Comparison of ENCODE assay signal across 18 cellular contexts in the genomic region with DNA sequence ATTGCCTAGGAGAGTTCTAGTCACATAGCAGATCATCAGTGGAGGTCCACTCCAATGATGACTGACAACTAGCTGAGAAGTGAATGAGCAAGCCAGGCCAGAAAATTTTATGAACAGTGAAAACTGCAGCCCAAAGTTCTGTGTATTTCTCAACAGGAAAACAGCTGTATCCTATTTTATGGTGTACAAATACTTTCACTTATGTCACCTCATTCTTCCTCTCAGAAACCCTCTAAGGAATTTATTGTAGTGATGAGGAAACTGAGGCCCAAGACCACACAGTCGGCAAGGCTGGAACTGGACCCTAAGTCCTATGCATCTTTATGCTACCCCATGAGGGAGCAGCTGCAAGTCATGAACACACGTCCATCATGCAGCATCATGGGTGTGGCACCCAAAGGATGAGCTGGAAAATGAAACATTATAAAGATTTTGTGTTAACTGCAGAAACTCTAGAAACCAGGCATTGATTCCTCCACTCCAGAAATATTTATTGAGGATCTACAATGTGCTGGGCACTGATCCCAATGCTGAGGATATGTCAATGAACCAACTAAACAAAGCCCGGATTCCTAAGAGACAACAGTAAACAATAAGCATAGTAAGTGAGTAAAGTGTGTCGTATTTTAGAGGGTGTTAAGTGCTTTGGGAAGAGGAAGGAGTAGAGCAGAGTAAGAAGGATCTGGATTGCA.
DNase-seq lines count a peak whose midpoint lies in the region; ATAC-seq and TF ChIP-seq lines count a peak whose summit lies in the region.
"Had no signal": no experiment of that assay in that cellular context is flagged by ENCODE, and none has a peak within 500 bp of the region (broad histone marks: within the 10 kb centered on the region; RNA-seq: fewer than 3 reads in every experiment).

No MANE protein-coding gene starts in this region.

- POLR2A ChIA-PET in BJ (lab: Charles Lee), result no interaction called here
- POLR2A ChIA-PET in CD8-positive, alpha-beta T cell (lab: Charles Lee), result no interaction called here

- peak overlapping the region; percentile 94 for H3K27ac Mint-ChIP-seq in activated naive CD8-positive, alpha-beta T cell treated with anti-CD3 and anti-CD28 coated beads, Interleukin-2, amount 50 U/mL, for 24 hours
- peak overlapping the region; percentile 12 for H3K27ac Mint-ChIP-seq in memory B cell
- no peak overlapping the region for H3K27ac Mint-ChIP-seq in CD8-positive, alpha-beta T cell
- H3K27ac Mint-ChIP-seq: activated T-helper 1 cell treated with anti-CD3 and anti-CD28 coated beads, Interleukin-12 subunit alpha, Interleukin-12 subunit beta, Interleukin-2, Interleukin-4 antibody, amounts not matched to agents 30 ng/mL and 10 ng/mL and 1 ng/mL, durations not matched to agents 14 hours and 24 hours and 36 hours; GM23338 had no signal

- 0 out of 2 replicates have a peak overlapping the region, but pooled peaks have one; percentile 17 for H3K27ac ChIP-seq in HL-60 (replicated peaks)
- no peak overlapping the region for H3K27ac ChIP-seq in CD8-positive, alpha-beta T cell (ENCODE audit: low read depth, low read length)
- H3K27ac ChIP-seq: psoas muscle had no signal

- peaks cover 5% of the 10 kb centered on the region for H3K4me1 ChIP-seq in CD8-positive, alpha-beta T cell (ENCODE audit: insufficient read depth, low read length)
- H3K4me1 ChIP-seq: psoas muscle had no signal

- no peaks in the 10 kb centered on the region for H3K27me3 ChIP-seq in BJ (ENCODE audit: control insufficient read depth, insufficient read depth, low read length)
- no peaks in the 10 kb centered on the region for H3K27me3 ChIP-seq in HL-60 (ENCODE audit: insufficient read depth, poor library complexity, severe bottlenecking)
- no peaks in the 10 kb centered on the region for H3K27me3 ChIP-seq in CD8-positive, alpha-beta T cell (ENCODE audit: insufficient read depth, low read length)

- H3K27me3 Mint-ChIP-seq in activated naive CD8-positive, alpha-beta T cell treated with anti-CD3 and anti-CD28 coated beads, Interleukin-2, amount 50 U/mL, for 24 hours, result peaks cover 2% of the 10 kb centered on the region
- H3K27me3 Mint-ChIP-seq in memory B cell, result no peaks in the 10 kb centered on the region
- peaks cover 2% of the 10 kb centered on the region for H3K27me3 Mint-ChIP-seq in CD8-positive, alpha-beta T cell (ENCODE audit: low read depth)

- TF ChIP-seq CTCF in BJ (IDR thresholded peaks at IDR 0.05; ENCODE audit: insufficient read depth, low read depth, low read length) (no peak), HL-60 (IDR thresholded peaks at IDR 0.05; ENCODE audit: insufficient read depth, low read length) (no peak)
- no peak for TF ChIP-seq CTCF in CD8-positive, alpha-beta T cell (IDR thresholded peaks at IDR 0.05)

- no peaks in the 10 kb centered on the region for H3K9me3 ChIP-seq in CD8-positive, alpha-beta T cell (ENCODE audit: low read length)
- H3K9me3 ChIP-seq: psoas muscle had no signal

- H3K4me3 Mint-ChIP-seq in activated naive CD8-positive, alpha-beta T cell treated with anti-CD3 and anti-CD28 coated beads, Interleukin-2, amount 50 U/mL, for 24 hours, result no peak overlapping the region
- no peak overlapping the region for H3K4me3 Mint-ChIP-seq in memory B cell
- no peak overlapping the region for H3K4me3 Mint-ChIP-seq in CD8-positive, alpha-beta T cell
- H3K4me3 Mint-ChIP-seq: activated T-helper 1 cell treated with anti-CD3 and anti-CD28 coated beads, Interleukin-12 subunit alpha, Interleukin-12 subunit beta, Interleukin-2, Interleukin-4 antibody, amounts not matched to agents 30 ng/mL and 10 ng/mL and 1 ng/mL, durations not matched to agents 14 hours and 24 hours and 36 hours; GM23338 had no signal

- CTCF ChIA-PET in BJ (lab: Yijun Ruan, JAX), result interaction anchor here (0.6 to 1.9 kb wide), 2 partner anchors 13 to 35 kb away, joined by 3 to 5 read pairs; no protein-coding TSS in a partner anchor
- CTCF ChIA-PET in CD8-positive, alpha-beta T cell (lab: Charles Lee), result no interaction called here

- H3K4me3 ChIP-seq in BJ (ENCODE audit: low read depth, low read length) (no peak overlapping the region), HL-60 (replicated peaks; ENCODE audit: insufficient read depth, low read length) (no peak overlapping the region)
- no peak overlapping the region for H3K4me3 ChIP-seq in CD8-positive, alpha-beta T cell (ENCODE audit: low read depth, low read length)
- H3K4me3 ChIP-seq: GM23338, K562, psoas muscle had no signal

- intact Hi-C loops in CD8-positive, alpha-beta T cell (cut with DNase I, micrococcal nuclease), result no loop called here

- H3K4me1 Mint-ChIP-seq in activated naive CD8-positive, alpha-beta T cell treated with anti-CD3 and anti-CD28 coated beads, Interleukin-2, amount 50 U/mL, for 24 hours, result peaks cover 45% of the 10 kb centered on the region
- H3K4me1 Mint-ChIP-seq in memory B cell, result peaks cover 21% of the 10 kb centered on the region
- H3K4me1 Mint-ChIP-seq in CD8-positive, alpha-beta T cell (ENCODE audit: low read depth), result peaks cover 22% of the 10 kb centered on the region
- H3K4me1 Mint-ChIP-seq: GM23338 had no signal

- H3K9me3 Mint-ChIP-seq in activated naive CD8-positive, alpha-beta T cell treated with anti-CD3 and anti-CD28 coated beads, Interleukin-2, amount 50 U/mL, for 24 hours, result peaks cover 3% of the 10 kb centered on the region
- H3K9me3 Mint-ChIP-seq in memory B cell, result no peaks in the 10 kb centered on the region
- no peaks in the 10 kb centered on the region for H3K9me3 Mint-ChIP-seq in CD8-positive, alpha-beta T cell
- H3K9me3 Mint-ChIP-seq: activated T-helper 1 cell treated with anti-CD3 and anti-CD28 coated beads, Interleukin-12 subunit alpha, Interleukin-12 subunit beta, Interleukin-2, Interleukin-4 antibody, amounts not matched to agents 30 ng/mL and 10 ng/mL and 1 ng/mL, durations not matched to agents 14 hours and 24 hours and 36 hours; GM23338 had no signal

- no peaks in the 10 kb centered on the region for H3K36me3 ChIP-seq in BJ (ENCODE audit: control insufficient read depth, insufficient read depth, low read length)
- H3K36me3 ChIP-seq in CD8-positive, alpha-beta T cell (ENCODE audit: insufficient read depth, low read length), result no peaks in the 10 kb centered on the region

- ATAC-seq in activated naive CD8-positive, alpha-beta T cell treated with anti-CD3 and anti-CD28 coated beads, Interleukin-2, amount 50 U/mL, for 24 hours, result no peak
- ATAC-seq in memory B cell (ENCODE audit: low read depth), result no peak
- ATAC-seq in CD8-positive, alpha-beta T cell, result no peak
- ATAC-seq: GM23338, K562 had no signal

- no peaks in the 10 kb centered on the region for H3K36me3 Mint-ChIP-seq in activated naive CD8-positive, alpha-beta T cell treated with anti-CD3 and anti-CD28 coated beads, Interleukin-2, amount 50 U/mL, for 24 hours (ENCODE audit: low read depth)
- H3K36me3 Mint-ChIP-seq in memory B cell, result no peaks in the 10 kb centered on the region
- H3K36me3 Mint-ChIP-seq in CD8-positive, alpha-beta T cell, result no peaks in the 10 kb centered on the region

- peak; percentile 47 for DNase-seq in BJ (ENCODE audit: low read depth)
- DNase-seq in HL-60 (ENCODE audit: low read depth in 1 of 2, low spot score in 1 of 2), result peak in 1 of 2 experiments; percentile 41
- DNase-seq in activated naive CD8-positive, alpha-beta T cell treated with anti-CD3 and anti-CD28 coated beads, Interleukin-2, amount 50 U/mL, for 24 hours, result no peak
- no peak for DNase-seq in memory B cell (ENCODE audit: low spot score in 2 of 2)
- no peak for DNase-seq in occipital lobe (lab: John Stamatoyannopoulos, UW)
- DNase-seq in nucleus accumbens (lab: John Stamatoyannopoulos, UW), result no peak
- DNase-seq in globus pallidus (ENCODE audit: low spot score), result no peak
- DNase-seq in CD8-positive, alpha-beta T cell, result no peak
- DNase-seq: activated CD4-positive, alpha-beta T cell treated with anti-CD3 and anti-CD28 coated beads, Interleukin-2, amount 50 U/mL, for 48 hours; foreskin melanocyte; NCI-H1694; psoas muscle; stimulated activated CD4-positive, alpha-beta T cell treated with anti-CD3 and anti-CD28 coated beads, Interleukin-2, amount 100 ng/mL, for 24 hours; stimulated activated CD8-positive, alpha-beta memory T cell treated with anti-CD3 and anti-CD28 coated beads, Interleukin-4, amount 100 ng/mL, for 48 hours; T-helper 9 cell had no signal
